Comparison of ENCODE assay signal across 28 cellular contexts in genomic region chr14:24761141-24761540, GRCh38.
"Had no signal": no experiment of that assay in that cellular context is flagged by ENCODE, and none has a peak within 500 bp of the region (broad histone marks: within the 10 kb centered on the region; RNA-seq: fewer than 3 reads in every experiment).

No MANE protein-coding gene starts in this region.

- ATAC-seq: activated CD4-positive, alpha-beta T cell treated with anti-CD3 and anti-CD28 coated beads for 36 hours; activated T-helper 17 cell treated with anti-CD3 and anti-CD28 coated beads, Interleukin-2, amount 50 U/mL, for 72 hours; PC-3; SK-N-SH treated with all-trans-retinoic acid at 6 μM for 48 hours had no signal

- DNase-seq: activated B cell treated with CpG ODN at 0.5 μM for 24 hours; activated CD4-positive, alpha-beta memory T cell treated with anti-CD3 and anti-CD28 coated beads, Interleukin-2, amount 10 ng/mL, durations not matched to agents 7 days and 5 days; activated CD4-positive, alpha-beta T cell treated with anti-CD3 and anti-CD28 coated beads for 36 hours; activated CD4-positive, alpha-beta T cell treated with anti-CD3 and anti-CD28 coated beads, Interleukin-2, amount 50 U/mL, for 1 hour; activated gamma-delta T cell; activated naive CD4-positive, alpha-beta T cell treated with anti-CD3 and anti-CD28 coated beads for 36 hours; activated T-cell treated with anti-CD3 and anti-CD28 coated beads for 4 hours; activated T-cell treated with anti-CD3 and anti-CD28 coated beads, Interleukin-2, amount 50 U/mL, for 48 hours; brain microvascular endothelial cell; cerebellar nuclear complex; Kasumi-1; MG63; MV-4-11; NCI-H1092 treated with DMSO at 0.1 percent for 48 hours; NCI-H1436 treated with DMSO at 0.1 percent for 48 hours; NCI-H187 treated with DMSO at 0.1 percent for 48 hours; NCI-H2081 treated with DMSO at 0.1 percent for 48 hours; NCI-H2171 treated with DMSO at 0.1 percent for 48 hours; NCI-H226; NCI-H526; NCI-H82; PC-3; SHP77; SW 1271 had no signal

- H3K27ac ChIP-seq: brain microvascular endothelial cell, cardiac muscle cell, SJSA1 had no signal
